27 cellular contexts compared by ENCODE assay signal in genomic region chr9:121661328-121661727, GRCh38. TPM values are rescaled to one million over a fixed set of nuclear protein-coding genes. Genes with fewer than 3 reads are reported as not detected.
"Had no signal": no experiment of that assay in that cellular context is flagged by ENCODE, and none has a peak within 500 bp of the region (broad histone marks: within the 10 kb centered on the region; RNA-seq: fewer than 3 reads in every experiment).

No MANE protein-coding gene starts in this region.

- H3K36me3 Mint-ChIP-seq: naive thymus-derived CD8-positive, alpha-beta T cell; stimulated activated naive B cell treated with anti-CD40 and anti-IgM and Interleukin-4, amounts not matched to agents 10 μg/mL and 1 μg/mL and 100 μg/mL, for 72 hours had no signal

- H3K27ac ChIP-seq: hepatocyte, pancreas, psoas muscle, right atrium auricular region, right lobe of liver, testis, thyroid gland, transverse colon, upper lobe of right lung had no signal

- H3K36me3 ChIP-seq: pancreas, right atrium auricular region, right lobe of liver, stomach, thyroid gland, transverse colon, upper lobe of right lung had no signal

- H3K9me3 Mint-ChIP-seq: naive thymus-derived CD8-positive, alpha-beta T cell; nephron; stimulated activated naive B cell treated with anti-CD40 and anti-IgM and Interleukin-4, amounts not matched to agents 10 μg/mL and 1 μg/mL and 100 μg/mL, for 72 hours had no signal

- H3K4me1 Mint-ChIP-seq: stimulated activated naive B cell treated with anti-CD40 and anti-IgM and Interleukin-4, amounts not matched to agents 10 μg/mL and 1 μg/mL and 100 μg/mL, for 72 hours had no signal

- H3K27ac Mint-ChIP-seq: naive thymus-derived CD8-positive, alpha-beta T cell; stimulated activated naive B cell treated with anti-CD40 and anti-IgM and Interleukin-4, amounts not matched to agents 10 μg/mL and 1 μg/mL and 100 μg/mL, for 72 hours had no signal

- ATAC-seq: heart left ventricle; left lobe of liver; naive thymus-derived CD8-positive, alpha-beta T cell; pancreas; psoas muscle; right lobe of liver; stimulated activated naive B cell treated with anti-CD40 and anti-IgM and Interleukin-4, amounts not matched to agents 10 μg/mL and 1 μg/mL and 100 μg/mL, for 72 hours; stimulated activated naive CD8-positive, alpha-beta T cell treated with anti-CD3 and anti-CD28 coated beads, Interleukin-15, Interleukin-2, amounts not matched to agents 100 U/mL and 50 U/mL, for 24 hours; upper lobe of right lung had no signal

- H3K4me3 Mint-ChIP-seq: naive thymus-derived CD8-positive, alpha-beta T cell; nephron; neural crest cell; stimulated activated naive B cell treated with anti-CD40 and anti-IgM and Interleukin-4, amounts not matched to agents 10 μg/mL and 1 μg/mL and 100 μg/mL, for 72 hours had no signal

- DNase-seq: islet precursor cell; mesendoderm; midbrain; nucleus accumbens; right lobe of liver; stimulated activated CD4-positive, alpha-beta T cell treated with anti-CD3 and anti-CD28 coated beads, Interleukin-12 subunit alpha, Interleukin-12 subunit beta, amount 100 ng/mL, for 4 hours; stimulated activated CD4-positive, alpha-beta T cell treated with anti-CD3 and anti-CD28 coated beads, Interleukin-15, amount 100 ng/mL, for 24 hours; stimulated activated CD4-positive, alpha-beta T cell treated with anti-CD3 and anti-CD28 coated beads, Interleukin-2, amount 100 ng/mL, for 24 hours; stimulated activated CD4-positive, alpha-beta T cell treated with anti-CD3 and anti-CD28 coated beads, Interleukin-4, amount 100 ng/mL, for 1 hour; stimulated activated naive B cell treated with anti-CD40 and anti-IgM and Interleukin-4, amounts not matched to agents 10 μg/mL and 1 μg/mL and 100 μg/mL, for 72 hours; stimulated activated naive CD8-positive, alpha-beta T cell treated with anti-CD3 and anti-CD28 coated beads, Interleukin-15, Interleukin-2, amounts not matched to agents 100 U/mL and 50 U/mL, for 24 hours; stomach; testis; thyroid gland; transverse colon; upper lobe of right lung had no signal

- H3K4me3 ChIP-seq: heart left ventricle, hepatocyte, lung, pancreas, psoas muscle, right atrium auricular region, right lobe of liver, smooth muscle cell, stomach, testis, thyroid gland, transverse colon, upper lobe of right lung had no signal

- H3K9me3 ChIP-seq: heart left ventricle, pancreas, psoas muscle, right atrium auricular region, right lobe of liver, stomach, testis, thyroid gland, transverse colon, upper lobe of right lung had no signal

RNA-seq across cellular contexts. Expression of gene DAB2IP, which starts 9.9 kb away (rescaled TPM):
- total RNA-seq: naive thymus-derived CD8-positive, alpha-beta T cell had no signal
- polyA plus RNA-seq: naive thymus-derived CD8-positive, alpha-beta T cell had no signal
